8 cellular contexts compared by ENCODE assay signal in the genomic region with DNA sequence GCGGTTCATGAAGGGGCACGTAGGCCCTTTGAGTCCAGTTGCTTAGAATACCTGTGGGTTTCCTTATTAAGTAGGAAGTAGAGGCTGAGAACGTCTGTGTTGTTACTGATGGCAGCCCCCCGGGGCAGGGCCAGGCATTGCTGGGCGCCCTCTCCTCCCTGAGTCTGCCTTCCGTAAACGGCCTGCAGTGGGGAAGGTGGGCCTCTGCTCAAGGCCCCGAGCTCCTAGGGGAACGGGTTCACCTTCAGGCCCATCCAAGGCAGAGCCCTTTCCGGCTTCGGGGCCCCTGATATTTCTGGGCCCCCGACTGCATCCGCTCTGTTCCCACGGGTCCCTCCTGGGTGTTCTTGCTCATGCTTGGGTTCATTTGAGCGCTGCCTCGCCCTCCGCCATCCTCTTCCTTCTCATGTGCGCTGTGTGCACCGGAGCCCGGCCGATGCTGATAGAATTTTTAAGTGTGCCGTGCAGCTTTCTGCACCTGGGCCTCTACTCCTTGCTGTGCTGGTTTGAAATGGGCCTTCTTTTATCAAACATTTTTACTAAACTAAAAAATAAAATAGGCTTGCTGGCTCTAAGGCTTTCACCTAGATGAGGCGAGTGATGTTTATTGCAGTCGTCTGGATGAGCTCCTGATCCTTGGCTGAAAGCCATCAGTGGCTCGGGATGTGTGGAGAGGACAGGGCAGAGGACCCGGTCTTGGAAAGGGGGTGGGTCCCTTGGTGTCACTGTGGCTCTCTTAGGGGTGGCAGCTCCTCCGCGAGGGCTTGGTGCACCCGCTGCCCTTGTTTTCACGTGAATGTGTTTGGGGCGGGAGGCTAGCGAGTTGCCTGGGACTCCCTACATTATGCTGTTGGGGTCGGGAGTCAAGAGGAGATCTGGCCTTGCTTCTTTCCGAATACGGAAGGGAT. TPM values are rescaled to one million over a fixed set of nuclear protein-coding genes. Genes with fewer than 3 reads are reported as not detected.
DNase-seq lines count a peak whose midpoint lies in the region; ATAC-seq, FAIRE-seq and TF ChIP-seq lines count a peak whose summit lies in the region.

No MANE protein-coding gene starts in this region.

- no peak for TF ChIP-seq CTCF in HFFc6 (IDR thresholded peaks at IDR 0.05)
- no peak for TF ChIP-seq CTCF in keratinocyte (optimal IDR thresholded peaks at IDR 0.05 in 1 of 3, IDR thresholded peaks at IDR 0.05 in 1 of 3, conservative IDR thresholded peaks at IDR 0.05 in 1 of 3; ENCODE audit: extremely low read depth in 1 of 3, insufficient read depth in 2 of 3, low read length in 3 of 3)
- no peak for TF ChIP-seq CTCF in coronary artery (IDR thresholded peaks at IDR 0.05)
- no peak for TF ChIP-seq CTCF in testis (IDR thresholded peaks at IDR 0.05)

- WGBS in testis, 2 donors, result 88% methylated on average over 35 of the region's 35 CpGs

- dilution Hi-C loops in keratinocyte (cut with MboI; ENCODE audit: extremely low pct_ligation_motif_present, low sequenced_read_pairs), result no loop called here

- no peaks in the 10 kb centered on the region for H3K9me3 ChIP-seq in keratinocyte (ENCODE audit: control insufficient read depth, low read depth, low read length)
- no peaks in the 10 kb centered on the region for H3K9me3 ChIP-seq in HAP-1
- no peaks in the 10 kb centered on the region for H3K9me3 ChIP-seq in testis

- H3K79me2 ChIP-seq in keratinocyte (ENCODE audit: control insufficient read depth, insufficient read depth, low read length), result peaks cover 61% of the 10 kb centered on the region

- H3K9ac ChIP-seq in keratinocyte (ENCODE audit: control insufficient read depth, extremely low read depth, insufficient read depth, low read length), result peak overlapping the region; percentile 86

- no peak overlapping the region for H3K4me3 Mint-ChIP-seq in HFFc6

- peak overlapping the region; percentile 72; the same call in 1 of the 2 replicates for H3K27ac Mint-ChIP-seq in HFFc6

- H3K27me3 ChIP-seq in keratinocyte (ENCODE audit: control insufficient read depth, extremely low read depth, insufficient read depth, low read length), result no peaks in the 10 kb centered on the region
- no peaks in the 10 kb centered on the region for H3K27me3 ChIP-seq in HAP-1 (ENCODE audit: low read depth)
- no peaks in the 10 kb centered on the region for H3K27me3 ChIP-seq in testis

- no peak for FAIRE-seq in keratinocyte (lab: Jason Lieb, UNC)

- H3K9me1 ChIP-seq in keratinocyte (ENCODE audit: control insufficient read depth, extremely low read depth, insufficient read depth, low read length), result peaks cover 2% of the 10 kb centered on the region

- no peaks in the 10 kb centered on the region for H3K9me3 Mint-ChIP-seq in HFFc6

- no peaks in the 10 kb centered on the region for H4K20me1 ChIP-seq in keratinocyte (ENCODE audit: control insufficient read depth, extremely low read depth, insufficient read depth, low read length)

- H2AFZ ChIP-seq in keratinocyte (ENCODE audit: control insufficient read depth, low read length), result peak overlapping the region; percentile 47

- intact Hi-C loops in testis (cut with DNase I; ENCODE audit: low total_unique reads), result no loop called here

- H3K27ac ChIP-seq in keratinocyte (ENCODE audit: control insufficient read depth, insufficient read depth, low read length) (peak overlapping the region; percentile 87), coronary artery (peak overlapping the region in 1 of 2 donors; percentile 67), testis (no peak overlapping the region)

- peak overlapping the region; percentile 90 for H3K4me2 ChIP-seq in keratinocyte (ENCODE audit: control insufficient read depth, extremely low read depth, insufficient read depth, low read depth, low read length)

- H3K36me3 Mint-ChIP-seq in HFFc6 (ENCODE audit: low read depth), result no peaks in the 10 kb centered on the region

- H3K4me1 Mint-ChIP-seq in HFFc6 (ENCODE audit: low read depth), result peaks cover 21% of the 10 kb centered on the region

- ATAC-seq in GM18520 (IDR thresholded peaks at IDR 0.05; ENCODE audit: unreplicated experiment), result peak; percentile 19

- H3K27me3 Mint-ChIP-seq in HFFc6 (ENCODE audit: insufficient read depth), result peaks cover 2% of the 10 kb centered on the region

- H3K36me3 ChIP-seq in keratinocyte (ENCODE audit: control insufficient read depth in 2 of 2, extremely low read depth in 1 of 2, insufficient read depth in 2 of 2, low read length in 2 of 2) (no peaks in the 10 kb centered on the region), HAP-1 (replicated peaks) (no peaks in the 10 kb centered on the region), testis (ENCODE audit: low read depth, missing control alignments) (no peaks in the 10 kb centered on the region)

- H3K4me1 ChIP-seq in keratinocyte (ENCODE audit: control insufficient read depth, extremely low read depth, insufficient read depth, low read length) (peaks cover 29% of the 10 kb centered on the region), HAP-1 (no peaks in the 10 kb centered on the region), testis (peaks cover 10% of the 10 kb centered on the region)

- peak overlapping the region; percentile 32 to 65 (median 56) for H3K4me3 ChIP-seq in keratinocyte (ENCODE audit: control insufficient read depth in 2 of 3, extremely low read depth in 1 of 3, insufficient read depth in 2 of 3, low read depth in 1 of 3, low read length in 3 of 3)
- no peak overlapping the region for H3K4me3 ChIP-seq in HAP-1
- no peak overlapping the region for H3K4me3 ChIP-seq in coronary artery
- H3K4me3 ChIP-seq in testis, result no peak overlapping the region

- DNase-seq in HFFc6, result no peak
- peak; percentile 42 to 59 for DNase-seq in activated CD4-positive, alpha-beta T cell treated with anti-CD3 and anti-CD28 coated beads, Interleukin-2, amount 50 U/mL, for 48 hours
- DNase-seq in keratinocyte (ENCODE audit: low read depth, low spot score), result no peak
- no peak for DNase-seq in HAP-1 (ENCODE audit: low spot score in 2 of 2)
- DNase-seq in mesenteric fat pad (ENCODE audit: low spot score), result no peak
- DNase-seq in coronary artery (ENCODE audit: low spot score), result no peak
- DNase-seq in testis, result no peak

- TF ChIP-seq POLR2A in testis (IDR thresholded peaks at IDR 0.05), result no peak

- in situ Hi-C loops in HAP-1 (cut with MboI; ENCODE audit: low sequenced_read_pairs), result no loop called here

RNA-seq across cellular contexts. Expression of gene TBC1D22A, which starts 12.3 kb away (rescaled TPM):
- total RNA-seq in HFFc6 (2021; fragmentation: NEBNext Ultra II Directional; extraction: Animal tissue kit (Norgen Biotek cat#: 25700)), result 10 to 100 TPM; 20.4 to 24.1 (median 22.2) TPM
- polyA plus RNA-seq in keratinocyte (17.7 to 22.7 TPM (median 20.9 TPM) in 3 replicates), testis (ENCODE audit: insufficient read depth, low read depth, low replicate concordance) (16.6 TPM)
- polyA plus RNA-seq in keratinocyte (2011; ENCODE audit: low read depth), result 25.3 TPM
- 20.4 and 25.8 TPM in 2 replicates for polyA plus RNA-seq in keratinocyte (2011; cell fraction: cytosol; rRNA removed)
- polyA plus RNA-seq in keratinocyte (2011; cell fraction: nucleus; rRNA removed), result 16.9 and 19.1 TPM in 2 replicates
- 15.0 and 23.9 TPM in 2 replicates for polyA plus RNA-seq in keratinocyte (2012; ENCODE audit: low replicate concordance)
- 14.2 to 21.3 TPM (median 14.7 TPM) in 3 replicates for polyA minus RNA-seq in keratinocyte
- polyA minus RNA-seq in keratinocyte (2011; cell fraction: cytosol; rRNA and poly(A)+ RNA removed), result 19.6 TPM
- 11.9 and 20.6 TPM in 2 replicates for polyA minus RNA-seq in keratinocyte (2011; cell fraction: nucleus; rRNA and poly(A)+ RNA removed)
- total RNA-seq in mesenteric fat pad (24.5 TPM), testis (10 to 100 TPM; 28.5 to 32.8 TPM)

RNA-seq across cellular contexts. Expression of gene CERK, which starts 36.7 kb away (rescaled TPM):
- total RNA-seq in HFFc6 (2021; fragmentation: NEBNext Ultra II Directional; extraction: Animal tissue kit (Norgen Biotek cat#: 25700)), result 10 to 100 TPM; 49.1 to 54.8 (median 52.0) TPM
- polyA plus RNA-seq in keratinocyte (11.7 to 12.7 TPM (median 11.9 TPM) in 3 replicates), testis (ENCODE audit: insufficient read depth, low read depth, low replicate concordance) (21.3 TPM)
- polyA plus RNA-seq in keratinocyte (2011; ENCODE audit: low read depth), result 10.3 TPM
- polyA plus RNA-seq in keratinocyte (2011; cell fraction: cytosol; rRNA removed), result 7.9 and 9.0 TPM in 2 replicates
- 8.3 and 9.7 TPM in 2 replicates for polyA plus RNA-seq in keratinocyte (2011; cell fraction: nucleus; rRNA removed)
- 11.7 and 12.5 TPM in 2 replicates for polyA plus RNA-seq in keratinocyte (2012; ENCODE audit: low replicate concordance)
- polyA minus RNA-seq in keratinocyte, result 19.9 to 24.0 TPM (median 20.7 TPM) in 3 replicates
- polyA minus RNA-seq in keratinocyte (2011; cell fraction: cytosol; rRNA and poly(A)+ RNA removed), result 20.1 TPM
- polyA minus RNA-seq in keratinocyte (2011; cell fraction: nucleus; rRNA and poly(A)+ RNA removed), result 7.1 and 9.8 TPM in 2 replicates
- total RNA-seq in mesenteric fat pad (30.8 TPM), testis (10 to 100 TPM; 14.0 to 17.0 TPM)

Comparison
In these comparisons a context has a peak if more than half of its experiments do, and no peak if none do; other contexts are left out.
1. DNase-seq: peak in activated CD4-positive, alpha-beta T cell treated with anti-CD3 and anti-CD28 coated beads, Interleukin-2, amount 50 U/mL, for 48 hours (2 of 2); none in HFFc6 (single experiment), keratinocyte (single experiment), HAP-1 (0 of 2), mesenteric fat pad (single experiment), coronary artery (single experiment) and testis (single experiment).
2. H3K4me3 ChIP-seq: peak in keratinocyte (3 of 3); none in HAP-1 (single experiment), coronary artery (single experiment) and testis (0 of 2).